20 cellular contexts compared by ENCODE assay signal in genomic region chr13:47661076-47661475, GRCh38.
DNase-seq lines count a peak whose midpoint lies in the region; ATAC-seq, FAIRE-seq and TF ChIP-seq lines count a peak whose summit lies in the region.
"Had no signal": no experiment of that assay in that cellular context is flagged by ENCODE, and none has a peak within 500 bp of the region (broad histone marks: within the 10 kb centered on the region; RNA-seq: fewer than 3 reads in every experiment).

No MANE protein-coding gene starts in this region.

- H2AFZ ChIP-seq in GM23248 = 0 out of 2 replicates have a peak overlapping the region, but pooled peaks have one; percentile 19
- H2AFZ ChIP-seq in H1 (ENCODE audit: low read length) = no peak overlapping the region

- H4K91ac ChIP-seq in H1 (replicated peaks; ENCODE audit: insufficient read length, low read length) = no peak overlapping the region

- no peak overlapping the region for H3K4me3 ChIP-seq in GM23248
- H3K4me3 ChIP-seq in H1 (ENCODE audit: extremely low read depth in 1 of 4, insufficient read depth in 2 of 4, low read depth in 3 of 4, low read length in 4 of 4) = no peak overlapping the region
- H3K4me3 ChIP-seq: lower lobe of right lung, upper lobe of right lung had no signal

- H3K9me2 ChIP-seq in GM23248 (ENCODE audit: insufficient read depth) = no peaks in the 10 kb centered on the region

- peaks cover 3% of the 10 kb centered on the region for H3K9me3 ChIP-seq in GM23248 (ENCODE audit: low read depth)
- H3K9me3 ChIP-seq in H1 (ENCODE audit: insufficient read depth in 2 of 2, low read depth in 1 of 2, low read length in 1 of 2) = peaks cover 0 to 2% of the 10 kb centered on the region in 2 experiments; a peak in 2 of 4 replicates
- H3K9me3 ChIP-seq: lower lobe of right lung, upper lobe of right lung had no signal

- CTCF ChIA-PET in H1 (lab: Charles Lee; ENCODE audit: partially characterized antibody) = no interaction called here

- peaks cover 14% of the 10 kb centered on the region; the same call in 1 of the 2 replicates for H3F3A ChIP-seq in GM23248 (ENCODE audit: insufficient read depth)

- H2BK120ac ChIP-seq in H1 (replicated peaks; ENCODE audit: low read depth, low read length) = no peak overlapping the region

- no peaks in the 10 kb centered on the region for H3K79me1 ChIP-seq in H1 (ENCODE audit: low read depth, low read length)

- H3K36me3 ChIP-seq in GM23248 (ENCODE audit: low read depth) (no peaks in the 10 kb centered on the region), H1 (ENCODE audit: control insufficient read depth in 2 of 4, insufficient read depth in 4 of 4, low read length in 3 of 4) (no peaks in the 10 kb centered on the region)
- H3K36me3 ChIP-seq: lower lobe of right lung, upper lobe of right lung had no signal

- H2BK20ac ChIP-seq in H1 (ENCODE audit: low read length) = no peak overlapping the region

- ATAC-seq in left ventricle myocardium superior = no peak
- ATAC-seq: lower lobe of right lung; naive thymus-derived CD8-positive, alpha-beta T cell; stimulated activated effector memory CD8-positive, alpha-beta T cell treated with anti-CD3 and anti-CD28 coated beads, Interleukin-12 subunit alpha, Interleukin-12 subunit beta, amount 100 ng/mL, for 72 hours; upper lobe of right lung had no signal

- H3K27me3 ChIP-seq in GM23248 (replicated peaks; ENCODE audit: insufficient read depth) (no peaks in the 10 kb centered on the region), H1 (replicated peaks in 1 of 4; ENCODE audit: control insufficient read depth in 3 of 4, extremely low read depth in 1 of 4, insufficient read depth in 3 of 4, low read length in 3 of 4) (no peaks in the 10 kb centered on the region)
- H3K27me3 ChIP-seq: upper lobe of right lung had no signal

- H3K56ac ChIP-seq in H1 (replicated peaks; ENCODE audit: insufficient read length, low read depth, low read length) = no peak overlapping the region

- H3K9ac ChIP-seq in GM23248 = no peak overlapping the region
- H3K9ac ChIP-seq in H1 (replicated peaks in 1 of 4; ENCODE audit: extremely low read depth in 1 of 4, low read depth in 3 of 4, low read length in 3 of 4) = no peak overlapping the region

- H2BK5ac ChIP-seq in H1 (ENCODE audit: low read depth, low read length) = no peak overlapping the region

- H3K27ac ChIP-seq in GM23248 = peak overlapping the region; percentile 28
- H3K27ac ChIP-seq in H1 (ENCODE audit: low read depth, low read length) = no peak overlapping the region
- H3K27ac ChIP-seq: lower lobe of right lung, upper lobe of right lung had no signal

- H3K23me2 ChIP-seq in H1 (ENCODE audit: low read depth, low read length) = peaks cover 3% of the 10 kb centered on the region; the same call in 1 of the 2 replicates

- H3K4me1 ChIP-seq in GM23248 (ENCODE audit: insufficient read depth) (peaks cover 15% of the 10 kb centered on the region), H1 (replicated peaks in 1 of 4; ENCODE audit: control insufficient read depth in 3 of 4, insufficient read depth in 4 of 4, low read length in 3 of 4) (peaks cover 0 to 2% (median 0%) of the 10 kb centered on the region in 4 experiments; a peak in 1 of 7 replicates)
- H3K4me1 ChIP-seq: lower lobe of right lung, upper lobe of right lung had no signal

- no peak for TF ChIP-seq EP300 in H1 (IDR thresholded peaks at IDR 0.05; ENCODE audit: borderline replicate concordance in 1 of 2, low read depth in 2 of 2, low read length in 2 of 2)

- no peak overlapping the region for H3K18ac ChIP-seq in H1 (ENCODE audit: extremely low read depth, low read length)

- H3K4ac ChIP-seq in H1 (replicated peaks; ENCODE audit: insufficient read length, low read depth, low read length) = no peak overlapping the region

- H4K5ac ChIP-seq in H1 (ENCODE audit: insufficient read length, low read depth, low read length) = no peak overlapping the region

- intact Hi-C loops in left ventricle myocardium superior (cut with micrococcal nuclease) = no loop called here

- H2BK12ac ChIP-seq in H1 (ENCODE audit: low read depth, low read length) = no peak overlapping the region

- no peak overlapping the region for H3K14ac ChIP-seq in H1 (ENCODE audit: insufficient read length)

- H3K4me2 ChIP-seq in GM23248 (ENCODE audit: unreplicated experiment) (peak overlapping the region; percentile 5), H1 (ENCODE audit: insufficient read depth in 1 of 2, low read depth in 2 of 2, low read length in 2 of 2) (no peak overlapping the region)

- 11 to 14% methylated on average over 4 of the region's 4 CpGs for WGBS in GM23248 (ENCODE audit: low coverage in 1 of 2, low lambda C conversion rate in 2 of 2, missing lambda C conversion rate in 2 of 2), 2 experiments
- WGBS in H1 (ENCODE audit: extremely low coverage in 1 of 2, insufficient coverage in 1 of 2, insufficient read length in 1 of 2, insufficient replicate concordance in 2 of 2, low coverage in 1 of 2, low lambda C conversion rate in 2 of 2, missing lambda C conversion rate in 1 of 2), 2 experiments = 88% methylated on average over 4 of the region's 4 CpGs; no CpG with 5 or more reads in 1 of the 2 experiments

- TF ChIP-seq CTCF in H1 (IDR thresholded peaks at IDR 0.05; ENCODE audit: control extremely low read depth in 1 of 3, insufficient read depth in 1 of 3, low read depth in 1 of 3, low read length in 3 of 3) = no peak

- TF ChIP-seq RAD21 in H1 (IDR thresholded peaks at IDR 0.05 in 1 of 2, conservative IDR thresholded peaks at IDR 0.05 in 1 of 2; ENCODE audit: low read depth in 2 of 2, low read length in 2 of 2) = no peak

- no peak overlapping the region for H2BK15ac ChIP-seq in H1 (ENCODE audit: low read length)

- H4K20me1 ChIP-seq in GM23248 (ENCODE audit: insufficient read depth) = no peaks in the 10 kb centered on the region
- H4K20me1 ChIP-seq in H1 (replicated peaks in 1 of 2; ENCODE audit: control insufficient read depth in 1 of 2, insufficient read depth in 2 of 2, low read length in 2 of 2) = no peaks in the 10 kb centered on the region

- H3K79me2 ChIP-seq in GM23248 (ENCODE audit: insufficient read depth) (no peaks in the 10 kb centered on the region), H1 (ENCODE audit: control insufficient read depth in 1 of 2, insufficient read depth in 2 of 2, low read length in 2 of 2) (no peaks in the 10 kb centered on the region)

- H2AK5ac ChIP-seq in H1 (ENCODE audit: low read depth, low read length) = no peak overlapping the region

- POLR2A ChIA-PET in H1 (lab: Charles Lee; ENCODE audit: partially characterized antibody) = interaction anchor here (0.6 kb wide), 1 partner anchor 1018 kb away, joined by 3 read pairs; no protein-coding TSS in a partner anchor

- TF ChIP-seq POLR2A in H1 (IDR thresholded peaks at IDR 0.05; ENCODE audit: control extremely low read depth in 1 of 2, low read depth in 2 of 2, low read length in 2 of 2) = no peak

- in situ Hi-C loops in GM23248 (cut with MboI) = no loop called here

- no peak for FAIRE-seq in H1 (lab: Jason Lieb, UNC)
- FAIRE-seq: A204.1, D721Med had no signal

- DNase-seq in A172 (ENCODE audit: low spot score) (peak; percentile 53), GM23248 (peak; percentile 91), NOMO-1 treated with dmso at 0.1 percent for 144 hours (lab: John Stamatoyannopoulos, UW; ENCODE audit: unreplicated experiment) (peak; percentile 28), H1 (ENCODE audit: low read depth in 1 of 2, low spot score in 2 of 2) (no peak), GM19238 (ENCODE audit: insufficient read length, low spot score) (no peak), SIG-M5 (lab: John Stamatoyannopoulos, UW) (no peak), COR-L47 (lab: John Stamatoyannopoulos, UW) (no peak), left ventricle myocardium superior (no peak)
- DNase-seq: central memory CD4-positive, alpha-beta T cell; endodermal cell; Karpas-422; lower lobe of right lung; naive thymus-derived CD8-positive, alpha-beta T cell; NCI-H82; posterior cingulate gyrus; Right ventricle myocardium superior; upper lobe of right lung had no signal

- no peak overlapping the region for H4K8ac ChIP-seq in H1 (ENCODE audit: extremely low read depth, insufficient read depth, low read length)

- peak overlapping the region; percentile 74 for H3K23ac ChIP-seq in H1 (ENCODE audit: insufficient read length)

TF ChIP-seq in H1, 55 proteins besides CTCF, POLR2A, EP300 and RAD21:
- TF ChIP-seq CHD2 (IDR thresholded peaks at IDR 0.05; ENCODE audit: low read length) (no peak), JUN (IDR thresholded peaks at IDR 0.05; ENCODE audit: low read depth, low read length) (no peak), YY1 (IDR thresholded peaks at IDR 0.05; ENCODE audit: low read depth, low read length) (no peak)

Comparison
In these comparisons a context has a peak if more than half of its experiments do, and no peak if none do; other contexts are left out.
1. DNase-seq: peak in A172 (single experiment), GM23248 (single experiment) and NOMO-1 treated with dmso at 0.1 percent for 144 hours (single experiment); none in H1 (0 of 2), GM19238 (single experiment), SIG-M5 (single experiment), COR-L47 (single experiment) and left ventricle myocardium superior (single experiment).